Comparison of ENCODE assay signal across 8 cellular contexts in genomic region chr11:65551572-65552398, GRCh38. TPM values are rescaled to one million over a fixed set of nuclear protein-coding genes. Genes with fewer than 3 reads are reported as not detected.
A peak's percentile ranks its signal among the peaks of the same experiment; 100 is the strongest.
DNase-seq lines count a peak whose midpoint lies in the region; ATAC-seq and TF ChIP-seq lines count a peak whose summit lies in the region.

No MANE protein-coding gene starts in this region.

- H3K4me1 ChIP-seq in ascending aorta (peaks cover 10 to 32% of the 10 kb centered on the region in 2 donors), thymus (ENCODE audit: control insufficient read depth, insufficient read depth, low read length) (peaks cover 57% of the 10 kb centered on the region)

- H3K9me3 ChIP-seq in ascending aorta: no peaks in the 10 kb centered on the region
- H3K9me3 ChIP-seq in thymus (ENCODE audit: control insufficient read depth): no peaks in the 10 kb centered on the region

- peak in 1 of 3 experiments; percentile 39 for TF ChIP-seq CTCF in ascending aorta (IDR thresholded peaks at IDR 0.05)

- H3K36me3 ChIP-seq in ascending aorta (peaks cover 58 to 67% of the 10 kb centered on the region in 2 donors), thymus (ENCODE audit: control insufficient read depth, insufficient read depth) (no peaks in the 10 kb centered on the region)

- 26% methylated on average over 18 of the region's 18 CpGs for WGBS in thymus

- ATAC-seq in GM21786 (IDR thresholded peaks at IDR 0.05; ENCODE audit: unreplicated experiment): no peak

- H3K27me3 ChIP-seq in ascending aorta: no peaks in the 10 kb centered on the region
- H3K27me3 ChIP-seq in thymus (ENCODE audit: control insufficient read depth, insufficient read depth): no peaks in the 10 kb centered on the region

- DNase-seq in NCI-H2081 (lab: John Stamatoyannopoulos, UW): peak; percentile 58 to 83
- no peak for DNase-seq in NCI-H2081 treated with DMSO at 0.1 percent for 48 hours (lab: John Stamatoyannopoulos, UW)
- DNase-seq in HT-29 (ENCODE audit: low spot score): peak; percentile 93
- DNase-seq in RKO (ENCODE audit: low spot score): peak; percentile 54
- no peak for DNase-seq in ascending aorta (ENCODE audit: low spot score in 2 of 2)
- peak; percentile 59 for DNase-seq in left kidney (ENCODE audit: low read depth, low spot score)

- intact Hi-C loops in ascending aorta (cut with DNase I): no loop called here

- H3K27ac ChIP-seq in ascending aorta (peak overlapping the region; percentile 12 to 99), thymus (ENCODE audit: low read depth) (peak overlapping the region; percentile 62)

- H3K4me3 ChIP-seq in ascending aorta (no peak overlapping the region), thymus (ENCODE audit: low read length) (no peak overlapping the region)

RNA-seq across cellular contexts. Expression of gene LTBP3, which starts 6.4 kb away (rescaled TPM):
- 146 and 164 TPM in 2 replicates for total RNA-seq in HT-29 (2014; rRNA removed; shearing (Covaris generic))
- total RNA-seq in ascending aorta: 702 TPM
- 64.6 TPM for polyA plus RNA-seq in thymus

RNA-seq across cellular contexts. Expression of gene ZNRD2, which starts 18.5 kb away (rescaled TPM):
- 137 and 158 TPM in 2 replicates for total RNA-seq in HT-29 (2014; rRNA removed; shearing (Covaris generic))
- total RNA-seq in ascending aorta: 157 TPM
- 38.0 TPM for polyA plus RNA-seq in thymus

RNA-seq across cellular contexts. Expression of gene FAM89B, which starts 20.6 kb away (rescaled TPM):
- 122 and 127 TPM in 2 replicates for total RNA-seq in HT-29 (2014; rRNA removed; shearing (Covaris generic))
- 104 TPM for total RNA-seq in ascending aorta
- polyA plus RNA-seq in thymus: 62.2 TPM

RNA-seq across cellular contexts. Expression of gene EHBP1L1, which starts 24.1 kb away (rescaled TPM):
- total RNA-seq in HT-29 (2014; rRNA removed; shearing (Covaris generic)): 125 and 149 TPM in 2 replicates
- total RNA-seq in ascending aorta: 418 TPM
- 66.5 TPM for polyA plus RNA-seq in thymus

RNA-seq across cellular contexts. Expression of gene SCYL1, which starts 26.9 kb away (rescaled TPM):
- 177 and 182 TPM in 2 replicates for total RNA-seq in HT-29 (2014; rRNA removed; shearing (Covaris generic))
- 220 TPM for total RNA-seq in ascending aorta
- 68.1 TPM for polyA plus RNA-seq in thymus

Comparison
In these comparisons a context has a peak if more than half of its experiments do, and no peak if none do; other contexts are left out.
1. DNase-seq: peak in NCI-H2081 (2 of 2), HT-29 (single experiment), RKO (single experiment) and left kidney (single experiment); none in NCI-H2081 treated with DMSO at 0.1 percent for 48 hours (single experiment) and ascending aorta (0 of 2).